ENCODE assay signal across 1 cellular context in genomic region chr6:37713529-37714119, GRCh38.
TF ChIP-seq lines count a peak whose summit lies in the region.

No MANE protein-coding gene starts in this region.

TF ChIP-seq in GM23338, 12 proteins besides CTCF, POLR2A, EP300 and RAD21:
- TF ChIP-seq POLR2AphosphoS5 (IDR thresholded peaks at IDR 0.05; ENCODE audit: low read depth) (no peak), STAT1 (IDR thresholded peaks at IDR 0.05; ENCODE audit: unreplicated experiment) (no peak), ZNF331 (CRISPR knock-in tag; IDR thresholded peaks at IDR 0.05; ENCODE audit: low read depth) (no peak), ZNF114 (CRISPR knock-in tag; IDR thresholded peaks at IDR 0.05) (no peak), REST (IDR thresholded peaks at IDR 0.05; ENCODE audit: unreplicated experiment) (no peak), NANOG (IDR thresholded peaks at IDR 0.05; ENCODE audit: borderline replicate concordance) (no peak), ZNF462 (CRISPR knock-in tag; IDR thresholded peaks at IDR 0.05) (no peak), EZH2 (IDR thresholded peaks at IDR 0.05; ENCODE audit: low read depth, unreplicated experiment) (no peak), CREB1 (CRISPR knock-in tag; IDR thresholded peaks at IDR 0.05; ENCODE audit: low read depth) (no peak), EZH2phosphoT487 (IDR thresholded peaks at IDR 0.05; ENCODE audit: unreplicated experiment) (no peak), ETS1 (IDR thresholded peaks at IDR 0.05) (no peak), JUNB (IDR thresholded peaks at IDR 0.05; ENCODE audit: unreplicated experiment) (no peak)
